Comparison of ENCODE assay signal across 21 cellular contexts in the genomic region with DNA sequence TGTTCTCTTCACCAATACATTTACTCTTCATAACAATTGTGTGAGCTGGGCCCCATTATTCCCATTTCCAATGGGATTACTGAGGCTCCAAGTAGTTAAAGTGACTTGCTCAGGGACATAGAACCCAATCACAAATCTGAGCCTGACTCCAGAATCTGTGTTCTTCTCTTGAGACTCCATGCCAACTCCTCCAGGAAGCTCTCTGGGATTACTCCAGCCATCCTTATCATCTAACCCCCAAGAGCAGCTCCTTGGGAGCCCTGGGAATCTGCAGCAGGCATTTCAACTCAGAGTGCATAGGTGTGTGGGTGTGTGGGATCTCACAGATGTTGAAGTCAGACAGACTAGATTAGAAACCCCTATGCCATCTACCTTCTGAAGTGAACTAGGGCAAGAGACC.
A peak's percentile ranks its signal among the peaks of the same experiment; 100 is the strongest.
DNase-seq lines count a peak whose midpoint lies in the region; ATAC-seq, FAIRE-seq and TF ChIP-seq lines count a peak whose summit lies in the region.
"Had no signal": no experiment of that assay in that cellular context is flagged by ENCODE, and none has a peak within 500 bp of the region (broad histone marks: within the 10 kb centered on the region; RNA-seq: fewer than 3 reads in every experiment).

No MANE protein-coding gene starts in this region.

- no peak for TF ChIP-seq EP300 in K562 (IDR thresholded peaks at IDR 0.05; ENCODE audit: low read length)

- H2AFZ ChIP-seq in K562 (ENCODE audit: low read depth, low read length), result no peak overlapping the region
- H2AFZ ChIP-seq in neural progenitor cell (replicated peaks), result no peak overlapping the region
- H2AFZ ChIP-seq: GM23248 had no signal

- TF ChIP-seq RAD21 in K562 (CRISPR knock-in tag; conservative IDR thresholded peaks at IDR 0.05 in 1 of 2, IDR thresholded peaks at IDR 0.05 in 1 of 2), result no peak

- peak overlapping the region; percentile 36 for H3K27ac Mint-ChIP-seq in Calu3 (ENCODE audit: unreplicated experiment)
- peak overlapping the region; percentile 67 for H3K27ac Mint-ChIP-seq in neural progenitor cell
- peak overlapping the region; percentile 37 for H3K27ac Mint-ChIP-seq in stimulated activated naive B cell treated with anti-CD40 and anti-IgM and Interleukin-4, amounts not matched to agents 10 μg/mL and 1 μg/mL and 100 μg/mL, for 72 hours
- H3K27ac Mint-ChIP-seq: CD4-positive, CD25-positive, alpha-beta regulatory T cell; CD8-positive, alpha-beta memory T cell; HFFc6 had no signal

- no peak overlapping the region for H3K4me2 ChIP-seq in K562 (ENCODE audit: insufficient read depth, low read length)
- H3K4me2 ChIP-seq in neural progenitor cell, result no peak overlapping the region
- H3K4me2 ChIP-seq: BLaER1 had no signal

- DNase-seq in Calu3 (no peak), K562 (ENCODE audit: extremely low read depth in 1 of 4, low spot score in 3 of 4) (no peak), neural progenitor cell (ENCODE audit: low spot score) (no peak), dedifferentiated amniotic fluid mesenchymal stem cell (ENCODE audit: extremely low spot score) (no peak), T-helper 2 cell (no peak)
- DNase-seq in stimulated activated naive B cell treated with anti-CD40 and anti-IgM and Interleukin-4, amounts not matched to agents 10 μg/mL and 1 μg/mL and 100 μg/mL, for 72 hours, result no peak
- DNase-seq: 8988T; CD4-positive, CD25-positive, alpha-beta regulatory T cell; CD8-positive, alpha-beta memory T cell; COR-L47; DMS153; DND-41; GM23248; HFFc6 had no signal

- BruUV-seq in Calu3 (replicated peaks; lab: Mats Ljungman, UMichigan), result no TSS peak
- no TSS peak for BruUV-seq in K562 (replicated peaks; lab: Mats Ljungman, UMichigan)

- no peaks in the 10 kb centered on the region for H3K9me3 Mint-ChIP-seq in Calu3 (ENCODE audit: low read depth, unreplicated experiment)
- no peaks in the 10 kb centered on the region for H3K9me3 Mint-ChIP-seq in neural progenitor cell
- H3K9me3 Mint-ChIP-seq in stimulated activated naive B cell treated with anti-CD40 and anti-IgM and Interleukin-4, amounts not matched to agents 10 μg/mL and 1 μg/mL and 100 μg/mL, for 72 hours, result no peaks in the 10 kb centered on the region
- H3K9me3 Mint-ChIP-seq: CD4-positive, CD25-positive, alpha-beta regulatory T cell; CD8-positive, alpha-beta memory T cell; HFFc6 had no signal

- in situ Hi-C loops in K562 (cut with MboI), result no loop called here

- H3K9me3 ChIP-seq in K562 (replicated peaks; ENCODE audit: control insufficient read depth, insufficient read depth, low read depth, low read length), result no peaks in the 10 kb centered on the region
- no peaks in the 10 kb centered on the region for H3K9me3 ChIP-seq in neural progenitor cell (ENCODE audit: low read depth)
- H3K9me3 ChIP-seq: BLaER1, HAP-1 had no signal

- ATAC-seq in K562 (no peak), GM18520 (IDR thresholded peaks at IDR 0.05; ENCODE audit: unreplicated experiment) (no peak)
- no peak for ATAC-seq in stimulated activated naive B cell treated with anti-CD40 and anti-IgM and Interleukin-4, amounts not matched to agents 10 μg/mL and 1 μg/mL and 100 μg/mL, for 72 hours (replicated peaks)

- H3K4me3 Mint-ChIP-seq in Calu3 (ENCODE audit: low read depth, unreplicated experiment) (no peak overlapping the region), neural progenitor cell (no peak overlapping the region)
- no peak overlapping the region for H3K4me3 Mint-ChIP-seq in stimulated activated naive B cell treated with anti-CD40 and anti-IgM and Interleukin-4, amounts not matched to agents 10 μg/mL and 1 μg/mL and 100 μg/mL, for 72 hours
- H3K4me3 Mint-ChIP-seq: CD4-positive, CD25-positive, alpha-beta regulatory T cell; CD8-positive, alpha-beta memory T cell; HFFc6 had no signal

- H3K27ac ChIP-seq in K562 (ENCODE audit: extremely low read depth, low read depth, low read length) (no peak overlapping the region), neural progenitor cell (no peak overlapping the region)
- H3K27ac ChIP-seq: BLaER1, C4-2B, GM23248 had no signal

- H4K20me1 ChIP-seq in K562 (replicated peaks; ENCODE audit: control insufficient read depth, insufficient read depth, low read length) (no peaks in the 10 kb centered on the region), neural progenitor cell (ENCODE audit: low read depth) (no peaks in the 10 kb centered on the region)
- H4K20me1 ChIP-seq: BLaER1 had no signal

- H3K4me3 ChIP-seq in K562, result no peak overlapping the region
- H3K4me3 ChIP-seq in neural progenitor cell, result no peak overlapping the region
- H3K4me3 ChIP-seq: BLaER1, GM23248, HAP-1 had no signal

- TF ChIP-seq POLR2A in K562 (conservative IDR thresholded peaks at IDR 0.05), result no peak

- H3K27me3 ChIP-seq in K562 (ENCODE audit: control insufficient read depth in 2 of 2, insufficient read depth in 2 of 2, low read length in 2 of 2) (no peaks in the 10 kb centered on the region), neural progenitor cell (no peaks in the 10 kb centered on the region)
- H3K27me3 ChIP-seq: BLaER1 had no signal

- H3F3A ChIP-seq in neural progenitor cell (ENCODE audit: low read depth), result peaks cover 12% of the 10 kb centered on the region

- no peak for FAIRE-seq in K562 (lab: Jason Lieb, UNC)
- FAIRE-seq: G401.6, GM12892, GM19239 had no signal

- TF ChIP-seq CTCF in Calu3 (IDR thresholded peaks at IDR 0.05; ENCODE audit: unreplicated experiment), result no peak
- TF ChIP-seq CTCF in K562 (IDR thresholded peaks at IDR 0.05 in 2 of 3, conservative IDR thresholded peaks at IDR 0.05 in 1 of 3; ENCODE audit: insufficient read depth in 2 of 3, low read depth in 1 of 3, low read length in 3 of 3), result no peak
- TF ChIP-seq CTCF in neural progenitor cell (IDR thresholded peaks at IDR 0.05), result no peak

- no peak overlapping the region for H3K9ac ChIP-seq in K562 (ENCODE audit: insufficient read depth in 1 of 2, low read depth in 2 of 2, low read length in 2 of 2)
- H3K9ac ChIP-seq in neural progenitor cell, result no peak overlapping the region
- H3K9ac ChIP-seq: BLaER1, GM23248 had no signal

- no peaks in the 10 kb centered on the region for H3K36me3 Mint-ChIP-seq in Calu3 (ENCODE audit: insufficient read depth, unreplicated experiment)
- no peaks in the 10 kb centered on the region for H3K36me3 Mint-ChIP-seq in neural progenitor cell
- no peaks in the 10 kb centered on the region for H3K36me3 Mint-ChIP-seq in stimulated activated naive B cell treated with anti-CD40 and anti-IgM and Interleukin-4, amounts not matched to agents 10 μg/mL and 1 μg/mL and 100 μg/mL, for 72 hours
- H3K36me3 Mint-ChIP-seq: CD4-positive, CD25-positive, alpha-beta regulatory T cell; CD8-positive, alpha-beta memory T cell had no signal

- intact Hi-C loops in Calu3 (cut with micrococcal nuclease; ENCODE audit: unreplicated experiment), result no loop called here
- intact Hi-C loops in K562 (cut with micrococcal nuclease), result no loop called here

- CTCF ChIA-PET in Calu3 (lab: Charles Lee), result no interaction called here
- CTCF ChIA-PET in K562 (lab: Yijun Ruan, JAX; ENCODE audit: low intra/inter-chr PET ratio), result no interaction called here

- H3K27me3 Mint-ChIP-seq in Calu3 (ENCODE audit: unreplicated experiment), result no peaks in the 10 kb centered on the region
- H3K27me3 Mint-ChIP-seq in neural progenitor cell (ENCODE audit: insufficient read depth, low read depth), result peaks cover 5% of the 10 kb centered on the region
- no peaks in the 10 kb centered on the region for H3K27me3 Mint-ChIP-seq in stimulated activated naive B cell treated with anti-CD40 and anti-IgM and Interleukin-4, amounts not matched to agents 10 μg/mL and 1 μg/mL and 100 μg/mL, for 72 hours
- H3K27me3 Mint-ChIP-seq: CD4-positive, CD25-positive, alpha-beta regulatory T cell had no signal

- H3K36me3 ChIP-seq in K562 (ENCODE audit: control insufficient read depth, insufficient read depth, low read length), result no peaks in the 10 kb centered on the region
- H3K36me3 ChIP-seq in neural progenitor cell, result no peaks in the 10 kb centered on the region
- H3K36me3 ChIP-seq: BLaER1, HAP-1 had no signal

- H3K79me2 ChIP-seq in K562 (ENCODE audit: control insufficient read depth, insufficient read depth, low read length) (no peaks in the 10 kb centered on the region), neural progenitor cell (ENCODE audit: low read depth) (no peaks in the 10 kb centered on the region)

- no peaks in the 10 kb centered on the region for H3K9me1 ChIP-seq in K562 (ENCODE audit: control insufficient read depth, insufficient read depth, low read length)

- POLR2A ChIA-PET in K562 (lab: Yijun Ruan, JAX), result interaction anchor here (1.1 kb wide), 1 partner anchor 167 kb away, joined by 3 read pairs; no protein-coding TSS in a partner anchor

- H3K4me1 Mint-ChIP-seq in Calu3 (ENCODE audit: low read depth, unreplicated experiment), result peaks cover 21% of the 10 kb centered on the region
- H3K4me1 Mint-ChIP-seq in neural progenitor cell, result peaks cover 38% of the 10 kb centered on the region
- H3K4me1 Mint-ChIP-seq in stimulated activated naive B cell treated with anti-CD40 and anti-IgM and Interleukin-4, amounts not matched to agents 10 μg/mL and 1 μg/mL and 100 μg/mL, for 72 hours, result peaks cover 45 to 52% of the 10 kb centered on the region in 2 donors
- H3K4me1 Mint-ChIP-seq: CD4-positive, CD25-positive, alpha-beta regulatory T cell; CD8-positive, alpha-beta memory T cell had no signal

- H3K4me1 ChIP-seq in K562 (replicated peaks in 1 of 2; ENCODE audit: control insufficient read depth in 2 of 2, insufficient read depth in 2 of 2, low read length in 2 of 2) (peaks cover 0 to 17% of the 10 kb centered on the region in 2 experiments; a peak in 3 of 5 replicates), neural progenitor cell (peaks cover 22% of the 10 kb centered on the region)

TF ChIP-seq in K562, 482 proteins besides CTCF, POLR2A, EP300 and RAD21 (continues in another document):
- TF ChIP-seq ZNF384 (IDR thresholded peaks at IDR 0.05; ENCODE audit: low read depth, low read length) (no peak), ZFP36 (IDR thresholded peaks at IDR 0.05; ENCODE audit: low read depth, low read length, partially characterized antibody) (peak; percentile 97)
- TF ChIP-seq, protein P1, sequence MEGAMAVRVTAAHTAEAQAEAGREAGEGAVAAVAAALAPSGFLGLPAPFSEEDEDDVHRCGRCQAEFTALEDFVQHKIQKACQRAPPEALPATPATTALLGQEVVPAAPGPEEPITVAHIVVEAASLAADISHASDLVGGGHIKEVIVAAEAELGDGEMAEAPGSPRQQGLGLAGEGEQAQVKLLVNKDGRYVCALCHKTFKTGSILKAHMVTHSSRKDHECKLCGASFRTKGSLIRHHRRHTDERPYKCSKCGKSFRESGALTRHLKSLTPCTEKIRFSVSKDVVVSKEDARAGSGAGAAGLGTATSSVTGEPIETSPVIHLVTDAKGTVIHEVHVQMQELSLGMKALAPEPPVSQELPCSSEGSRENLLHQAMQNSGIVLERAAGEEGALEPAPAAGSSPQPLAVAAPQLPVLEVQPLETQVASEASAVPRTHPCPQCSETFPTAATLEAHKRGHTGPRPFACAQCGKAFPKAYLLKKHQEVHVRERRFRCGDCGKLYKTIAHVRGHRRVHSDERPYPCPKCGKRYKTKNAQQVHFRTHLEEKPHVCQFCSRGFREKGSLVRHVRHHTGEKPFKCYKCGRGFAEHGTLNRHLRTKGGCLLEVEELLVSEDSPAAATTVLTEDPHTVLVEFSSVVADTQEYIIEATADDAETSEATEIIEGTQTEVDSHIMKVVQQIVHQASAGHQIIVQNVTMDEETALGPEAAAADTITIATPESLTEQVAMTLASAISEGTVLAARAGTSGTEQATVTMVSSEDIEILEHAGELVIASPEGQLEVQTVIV (CRISPR knock-in tag; IDR thresholded peaks at IDR 0.05; ENCODE audit: borderline replicate concordance), result no peak
